27 cellular contexts compared by ENCODE assay signal in genomic region chr1:208562021-208562950, GRCh38.
"Had no signal": no experiment of that assay in that cellular context is flagged by ENCODE, and none has a peak within 500 bp of the region (broad histone marks: within the 10 kb centered on the region; RNA-seq: fewer than 3 reads in every experiment).

No MANE protein-coding gene starts in this region.

- H3K36me3 Mint-ChIP-seq: activated naive CD4-positive, alpha-beta T cell treated with anti-CD3 and anti-CD28 coated beads, Interleukin-2, amount 10 ng/mL, durations not matched to agents 7 days and 5 days; activated naive CD8-positive, alpha-beta T cell treated with anti-CD3 and anti-CD28 coated beads for 36 hours had no signal

- H3K4me2 ChIP-seq: KMS-11 had no signal

- H3K4me1 Mint-ChIP-seq: activated naive CD4-positive, alpha-beta T cell treated with anti-CD3 and anti-CD28 coated beads, Interleukin-2, amount 10 ng/mL, durations not matched to agents 7 days and 5 days; activated naive CD8-positive, alpha-beta T cell treated with anti-CD3 and anti-CD28 coated beads for 36 hours had no signal

- ATAC-seq: activated CD4-positive, CD25-positive, alpha-beta regulatory T cell treated with anti-CD3 and anti-CD28 coated beads, Interleukin-2, amount 50 U/mL, for 24 hours; activated CD8-positive, alpha-beta T cell treated with anti-CD3 and anti-CD28 coated beads for 36 hours; activated T-cell treated with anti-CD3 and anti-CD28 coated beads, Interleukin-2, amount 50 U/mL, for 72 hours; Panc1; Right ventricle myocardium inferior had no signal

- H3K27ac ChIP-seq: adrenal gland, breast epithelium, KMS-11 had no signal

- H3K9me3 ChIP-seq: adrenal gland, breast epithelium had no signal

- H3K9me3 Mint-ChIP-seq: activated CD8-positive, alpha-beta T cell treated with anti-CD3 and anti-CD28 coated beads for 36 hours; activated naive CD4-positive, alpha-beta T cell treated with anti-CD3 and anti-CD28 coated beads, Interleukin-2, amount 10 ng/mL, durations not matched to agents 7 days and 5 days; activated naive CD8-positive, alpha-beta T cell treated with anti-CD3 and anti-CD28 coated beads for 36 hours; activated T-helper 2 cell treated with anti-CD3 and anti-CD28 coated beads, Interferon-gamma antibody, Interleukin-2, Interleukin-4, amounts not matched to agents 10 μg/mL and 5 μg/mL and 100 μg/mL, durations not matched to agents 14 hours and 24 hours and 36 hours; T-helper 1 cell treated with Interleukin-12 subunit alpha and Interleukin-12 subunit beta and Interleukin-4 antibody, amounts not matched to agents 30 μg/mL and 1 μg/mL, for 36 hours had no signal

- H3K36me3 ChIP-seq: adrenal gland, breast epithelium had no signal

- H3K4me3 Mint-ChIP-seq: activated CD8-positive, alpha-beta T cell treated with anti-CD3 and anti-CD28 coated beads for 36 hours; activated naive CD4-positive, alpha-beta T cell treated with anti-CD3 and anti-CD28 coated beads, Interleukin-2, amount 10 ng/mL, durations not matched to agents 7 days and 5 days; activated naive CD8-positive, alpha-beta T cell treated with anti-CD3 and anti-CD28 coated beads for 36 hours; activated T-cell treated with anti-CD3 and anti-CD28 coated beads, Interleukin-2, amount 50 U/mL, for 72 hours; T-helper 1 cell treated with Interleukin-12 subunit alpha and Interleukin-12 subunit beta and Interleukin-4 antibody, amounts not matched to agents 30 μg/mL and 1 μg/mL, for 36 hours had no signal

- H3K27me3 Mint-ChIP-seq: activated naive CD4-positive, alpha-beta T cell treated with anti-CD3 and anti-CD28 coated beads, Interleukin-2, amount 10 ng/mL, durations not matched to agents 7 days and 5 days had no signal

- H3K4me1 ChIP-seq: adrenal gland, breast epithelium had no signal

- DNase-seq: activated CD4-positive, alpha-beta T cell treated with anti-CD3 and anti-CD28 coated beads for 4 hours; activated CD8-positive, alpha-beta memory T cell treated with anti-CD3 and anti-CD28 coated beads, Interleukin-2, amount 50 U/mL, for 4 hours; activated CD8-positive, alpha-beta T cell treated with anti-CD3 and anti-CD28 coated beads for 36 hours; activated gamma-delta T cell treated with Interleukin-2 at 50 U/mL for 16 hours; activated naive CD4-positive, alpha-beta T cell treated with anti-CD3 and anti-CD28 coated beads, Interleukin-2, amount 10 ng/mL, durations not matched to agents 7 days and 5 days; activated naive CD8-positive, alpha-beta T cell treated with anti-CD3 and anti-CD28 coated beads for 36 hours; activated T-cell treated with anti-CD3 and anti-CD28 coated beads, Interleukin-2, amount 50 U/mL, for 72 hours; adrenal gland; aorta; caudate nucleus; NCI-H1092; NCI-H1417; NCI-H1930; NCI-H2171; NCI-H226; NCI-H526; NCI-H774; NK-92 treated with Interleukin-12 subunit alpha and Interleukin-12 subunit beta, amount 100 ng/mL, for 24 hours; OCI-M1; RPMI8226 had no signal

- H3K9ac ChIP-seq: KMS-11 had no signal

- H3K4me3 ChIP-seq: adrenal gland, breast epithelium had no signal

- H3K27ac Mint-ChIP-seq: activated CD8-positive, alpha-beta T cell treated with anti-CD3 and anti-CD28 coated beads for 36 hours; activated naive CD4-positive, alpha-beta T cell treated with anti-CD3 and anti-CD28 coated beads, Interleukin-2, amount 10 ng/mL, durations not matched to agents 7 days and 5 days; activated naive CD8-positive, alpha-beta T cell treated with anti-CD3 and anti-CD28 coated beads for 36 hours; activated T-cell treated with anti-CD3 and anti-CD28 coated beads, Interleukin-2, amount 50 U/mL, for 72 hours; activated T-helper 2 cell treated with anti-CD3 and anti-CD28 coated beads, Interferon-gamma antibody, Interleukin-2, Interleukin-4, amounts not matched to agents 10 μg/mL and 5 μg/mL and 100 μg/mL, durations not matched to agents 14 hours and 24 hours and 36 hours; T-helper 1 cell treated with Interleukin-12 subunit alpha and Interleukin-12 subunit beta and Interleukin-4 antibody, amounts not matched to agents 30 μg/mL and 1 μg/mL, for 36 hours had no signal

- H3K27me3 ChIP-seq: adrenal gland, breast epithelium had no signal
